ENCODE assay signal across 8 cellular contexts in the genomic region with DNA sequence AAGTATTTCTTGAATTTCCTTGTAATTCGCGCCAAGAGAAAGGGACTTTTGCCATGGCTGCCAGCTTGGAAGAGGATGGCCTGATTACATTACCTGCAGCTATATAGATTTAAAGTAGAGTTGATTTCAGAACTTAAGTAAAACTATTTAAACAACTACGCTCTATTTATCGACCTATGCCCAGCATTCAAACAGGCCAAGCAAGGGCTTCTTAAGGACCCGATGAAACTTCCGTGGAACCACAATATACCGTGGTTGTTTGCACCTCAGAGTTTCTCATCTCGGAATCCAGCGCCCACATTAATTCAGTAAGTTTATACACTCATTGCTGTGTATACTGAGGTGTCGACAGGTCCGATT.
DNase-seq lines count a peak whose midpoint lies in the region; ATAC-seq lines count a peak whose summit lies in the region.

No MANE protein-coding gene starts in this region.

- H3K9me3 ChIP-seq in HUES6 (ENCODE audit: control insufficient read depth, insufficient read depth, low read depth, low read length): no peaks in the 10 kb centered on the region
- no peaks in the 10 kb centered on the region for H3K9me3 ChIP-seq in iPS-18a (ENCODE audit: control insufficient read depth, low read depth, low read length)

- peak overlapping the region; percentile 24 for H3K9ac ChIP-seq in HUES6 (ENCODE audit: low read length)
- peak overlapping the region; percentile 19 for H3K9ac ChIP-seq in iPS-18a (ENCODE audit: low read length)

- H3K27me3 ChIP-seq in HUES6 (ENCODE audit: control insufficient read depth, insufficient read depth, low read length) (peaks cover 15% of the 10 kb centered on the region; the same call in 1 of the 2 replicates), iPS-18a (ENCODE audit: control insufficient read depth, insufficient read depth, low read length) (peaks cover 20% of the 10 kb centered on the region)

- H3K27ac ChIP-seq in HUES6 (ENCODE audit: low read depth, low read length) (no peak overlapping the region; the same call in 1 of the 2 replicates), iPS-18a (ENCODE audit: low read length) (no peak overlapping the region)

- H3K4me1 ChIP-seq in HUES6 (ENCODE audit: control insufficient read depth, insufficient read depth, low read length) (peaks cover 21% of the 10 kb centered on the region), iPS-18a (ENCODE audit: control insufficient read depth, low read depth, low read length) (peaks cover 16% of the 10 kb centered on the region)

- no peak for ATAC-seq in stimulated activated effector memory CD8-positive, alpha-beta T cell treated with anti-CD3 and anti-CD28 coated beads, Interleukin-12 subunit alpha, Interleukin-12 subunit beta, amount 100 ng/mL, for 72 hours
- no peak for ATAC-seq in HG02610 (IDR thresholded peaks at IDR 0.05; ENCODE audit: unreplicated experiment)
- ATAC-seq in HG03039 (IDR thresholded peaks at IDR 0.05; ENCODE audit: unreplicated experiment): no peak

- DNase-seq in stimulated activated effector memory CD8-positive, alpha-beta T cell treated with anti-CD3 and anti-CD28 coated beads, Interleukin-12 subunit alpha, Interleukin-12 subunit beta, amount 100 ng/mL, for 72 hours (ENCODE audit: low spot score in 2 of 2): no peak
- DNase-seq in globus pallidus (ENCODE audit: low spot score): no peak
- DNase-seq in AG08396 (ENCODE audit: low spot score): no peak

- H3K4me3 ChIP-seq in HUES6 (ENCODE audit: low read depth, low read length) (peak overlapping the region; percentile 67), iPS-18a (ENCODE audit: low read length) (peak overlapping the region; percentile 65)

- peaks cover 12% of the 10 kb centered on the region for H3K4me1 Mint-ChIP-seq in activated naive CD8-positive, alpha-beta T cell (ENCODE audit: low read depth)
- H3K4me1 Mint-ChIP-seq in stimulated activated effector memory CD8-positive, alpha-beta T cell treated with anti-CD3 and anti-CD28 coated beads, Interleukin-12 subunit alpha, Interleukin-12 subunit beta, amount 100 ng/mL, for 72 hours: peaks cover 5% of the 10 kb centered on the region

- H3K9me3 Mint-ChIP-seq in activated naive CD8-positive, alpha-beta T cell (ENCODE audit: low read depth): no peaks in the 10 kb centered on the region
- no peaks in the 10 kb centered on the region for H3K9me3 Mint-ChIP-seq in stimulated activated effector memory CD8-positive, alpha-beta T cell treated with anti-CD3 and anti-CD28 coated beads, Interleukin-12 subunit alpha, Interleukin-12 subunit beta, amount 100 ng/mL, for 72 hours

- peak overlapping the region; percentile 78 for H3K4me3 Mint-ChIP-seq in activated naive CD8-positive, alpha-beta T cell
- peak overlapping the region; percentile 38 for H3K4me3 Mint-ChIP-seq in stimulated activated effector memory CD8-positive, alpha-beta T cell treated with anti-CD3 and anti-CD28 coated beads, Interleukin-12 subunit alpha, Interleukin-12 subunit beta, amount 100 ng/mL, for 72 hours

- H3K36me3 ChIP-seq in HUES6 (ENCODE audit: control insufficient read depth, insufficient read depth, low read length) (no peaks in the 10 kb centered on the region), iPS-18a (ENCODE audit: control insufficient read depth, low read depth, low read length) (no peaks in the 10 kb centered on the region)

- no peaks in the 10 kb centered on the region for H3K36me3 Mint-ChIP-seq in activated naive CD8-positive, alpha-beta T cell
- no peaks in the 10 kb centered on the region for H3K36me3 Mint-ChIP-seq in stimulated activated effector memory CD8-positive, alpha-beta T cell treated with anti-CD3 and anti-CD28 coated beads, Interleukin-12 subunit alpha, Interleukin-12 subunit beta, amount 100 ng/mL, for 72 hours

- H3K27me3 Mint-ChIP-seq in activated naive CD8-positive, alpha-beta T cell: peaks cover 31% of the 10 kb centered on the region

- no peak overlapping the region for H3K27ac Mint-ChIP-seq in activated naive CD8-positive, alpha-beta T cell
- no peak overlapping the region for H3K27ac Mint-ChIP-seq in stimulated activated effector memory CD8-positive, alpha-beta T cell treated with anti-CD3 and anti-CD28 coated beads, Interleukin-12 subunit alpha, Interleukin-12 subunit beta, amount 100 ng/mL, for 72 hours
